ENCODE assay signal across 2 cellular contexts in genomic region chr5:137078171-137078665, GRCh38.
TF ChIP-seq lines count a peak whose summit lies in the region.

No MANE protein-coding gene starts in this region.

TF ChIP-seq in SK-N-SH, 30 proteins besides CTCF, POLR2A, EP300 and RAD21 (continued from another document):
- TF ChIP-seq REST (IDR thresholded peaks at IDR 0.05; ENCODE audit: low read depth, low read length): no peak
- no peak for TF ChIP-seq USF2 (IDR thresholded peaks at IDR 0.05; ENCODE audit: borderline replicate concordance, low read depth, low read length)

TF ChIP-seq in SK-N-SH treated with all-trans-retinoic acid at 6 μM for 48 hours, 23 proteins besides CTCF, POLR2A, EP300 and RAD21 (continued from another document):
- no peak for TF ChIP-seq PATZ1 (CRISPR knock-in tag; IDR thresholded peaks at IDR 0.05; ENCODE audit: borderline replicate concordance)
- no peak for TF ChIP-seq BACH2 (CRISPR knock-in tag; IDR thresholded peaks at IDR 0.05; ENCODE audit: borderline replicate concordance)
- no peak for TF ChIP-seq ZNF70 (CRISPR knock-in tag; IDR thresholded peaks at IDR 0.05)
- no peak for TF ChIP-seq CSDC2 (CRISPR knock-in tag; IDR thresholded peaks at IDR 0.05)
- no peak for TF ChIP-seq ZFP30 (CRISPR knock-in tag; IDR thresholded peaks at IDR 0.05)
- TF ChIP-seq ZNF8 (CRISPR knock-in tag; IDR thresholded peaks at IDR 0.05): no peak
- TF ChIP-seq ZNF565 (CRISPR knock-in tag; conservative IDR thresholded peaks at IDR 0.05; ENCODE audit: low read depth): no peak
TF ChIP-seq in SK-N-SH treated with all-trans-retinoic acid at 6 μM for 48 hours: peak in this region for 0.
